In the genomic region with DNA sequence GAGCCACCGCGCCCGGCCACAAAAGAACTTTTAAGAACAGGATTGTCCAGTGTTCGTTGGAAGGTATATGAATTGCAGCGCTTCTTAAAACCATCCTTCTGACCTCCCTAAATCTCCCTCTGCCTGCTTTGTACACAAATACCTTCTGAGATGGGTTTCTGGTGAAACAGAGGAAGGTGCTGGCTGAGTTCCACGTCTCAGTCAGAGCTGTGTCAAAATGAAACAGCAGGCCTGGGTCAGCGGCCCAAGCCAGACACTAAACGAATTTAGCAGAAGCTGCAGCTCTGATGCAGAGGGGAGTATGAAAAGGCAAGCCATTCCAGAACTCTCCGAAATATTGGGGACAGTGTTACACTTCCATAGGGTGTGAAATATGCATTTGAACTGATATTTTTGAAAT, we compare ENCODE assay signal across 10 cellular contexts. TPM values are rescaled to one million over a fixed set of nuclear protein-coding genes. Genes with fewer than 3 reads are reported as not detected.
DNase-seq lines count a peak whose midpoint lies in the region; ATAC-seq and TF ChIP-seq lines count a peak whose summit lies in the region.
"Had no signal": no experiment of that assay in that cellular context is flagged by ENCODE, and none has a peak within 500 bp of the region (broad histone marks: within the 10 kb centered on the region; RNA-seq: fewer than 3 reads in every experiment).

No MANE protein-coding gene starts in this region.

- H2AFZ ChIP-seq in KMS-11 (ENCODE audit: low read depth): peak overlapping the region; percentile 41; the same call in 1 of the 2 replicates

- no peaks in the 10 kb centered on the region for H4K20me1 ChIP-seq in KMS-11 (ENCODE audit: insufficient read depth)

- peaks cover 16 to 33% (median 30%) of the 10 kb centered on the region in 7 donors for H3K4me1 Mint-ChIP-seq in naive thymus-derived CD4-positive, alpha-beta T cell

- H3K9ac ChIP-seq in KMS-11: peak overlapping the region; percentile 16; the same call in 1 of the 2 replicates

- no peak for TF ChIP-seq CTCF in KMS-11 (conservative IDR thresholded peaks at IDR 0.05; ENCODE audit: low read depth, low read length)

- no peaks in the 10 kb centered on the region for H3K27me3 ChIP-seq in KMS-11 (ENCODE audit: insufficient read depth, low read depth)
- no peaks in the 10 kb centered on the region for H3K27me3 ChIP-seq in naive thymus-derived CD4-positive, alpha-beta T cell (ENCODE audit: control insufficient read depth in 2 of 2, insufficient read depth in 2 of 2, low read length in 2 of 2)

- no peaks in the 10 kb centered on the region for H3K27me3 Mint-ChIP-seq in naive thymus-derived CD4-positive, alpha-beta T cell

- peaks cover 0 to 1% (median 0%) of the 10 kb centered on the region in 11 donors for H3K9me3 Mint-ChIP-seq in naive thymus-derived CD4-positive, alpha-beta T cell

- intact Hi-C loops in posterior vena cava (cut with DNase I): no loop called here
- intact Hi-C loops in naive thymus-derived CD4-positive, alpha-beta T cell (cut with micrococcal nuclease): no loop called here

- H3K36me3 Mint-ChIP-seq in naive thymus-derived CD4-positive, alpha-beta T cell: no peaks in the 10 kb centered on the region

- H3K4me2 ChIP-seq in KMS-11: peak overlapping the region; percentile 41

- peak overlapping the region; percentile 28 for H3K27ac ChIP-seq in KMS-11
- no peak overlapping the region for H3K27ac ChIP-seq in naive thymus-derived CD4-positive, alpha-beta T cell (ENCODE audit: low read depth, low read length)

- H3K4me1 ChIP-seq in KMS-11 (ENCODE audit: low read depth, poor library complexity, severe bottlenecking): peaks cover 63% of the 10 kb centered on the region
- peaks cover 17 to 25% of the 10 kb centered on the region in 2 donors for H3K4me1 ChIP-seq in naive thymus-derived CD4-positive, alpha-beta T cell (ENCODE audit: control insufficient read depth in 2 of 2, insufficient read depth in 2 of 2, low read length in 2 of 2)

- no peaks in the 10 kb centered on the region for H3K36me3 ChIP-seq in KMS-11 (ENCODE audit: insufficient read depth)
- no peaks in the 10 kb centered on the region for H3K36me3 ChIP-seq in naive thymus-derived CD4-positive, alpha-beta T cell (ENCODE audit: control insufficient read depth in 2 of 3, insufficient read depth in 3 of 3, low read length in 3 of 3)

- peak overlapping the region in 3 of 9 donors; percentile 7 to 74 (median 40) for H3K27ac Mint-ChIP-seq in naive thymus-derived CD4-positive, alpha-beta T cell

- H3K4me3 Mint-ChIP-seq in naive thymus-derived CD4-positive, alpha-beta T cell: no peak overlapping the region

- H3K4me3 ChIP-seq in KMS-11 (IDR thresholded peaks at IDR 0.05; ENCODE audit: insufficient read depth, low read depth, low read length): no peak overlapping the region
- no peak overlapping the region for H3K4me3 ChIP-seq in naive thymus-derived CD4-positive, alpha-beta T cell (ENCODE audit: low read length)

- POLR2A ChIA-PET in naive thymus-derived CD4-positive, alpha-beta T cell (lab: Charles Lee): no interaction called here

- ATAC-seq in GM18861 (IDR thresholded peaks at IDR 0.05; ENCODE audit: unreplicated experiment) (peak; percentile 56), GM21723 (IDR thresholded peaks at IDR 0.05; ENCODE audit: unreplicated experiment) (peak; percentile 62)
- no peak for ATAC-seq in naive thymus-derived CD4-positive, alpha-beta T cell

- DNase-seq in posterior vena cava (ENCODE audit: low spot score) (peak; percentile 32), OCI-M2 (lab: John Stamatoyannopoulos, UW; ENCODE audit: unreplicated experiment) (no peak), OCI-M1 (lab: John Stamatoyannopoulos, UW) (no peak)
- no peak for DNase-seq in naive thymus-derived CD4-positive, alpha-beta T cell
- no peak for DNase-seq in stimulated activated CD8-positive, alpha-beta memory T cell treated with anti-CD3 and anti-CD28 coated beads, Interleukin-4, amount 100 ng/mL, for 48 hours
- DNase-seq: mammary epithelial cell, NCI-H524 treated with DMSO at 0.1 percent for 48 hours had no signal

- CTCF ChIA-PET in naive thymus-derived CD4-positive, alpha-beta T cell (lab: Charles Lee): interaction anchor here (1.2 kb wide), 1 partner anchor 30 kb away, joined by 4 read pairs; no protein-coding TSS in a partner anchor

- H3K79me2 ChIP-seq in KMS-11 (ENCODE audit: insufficient read depth, low read depth): no peaks in the 10 kb centered on the region

- no peaks in the 10 kb centered on the region for H3K9me3 ChIP-seq in naive thymus-derived CD4-positive, alpha-beta T cell (ENCODE audit: control insufficient read depth in 2 of 3, low read length in 3 of 3)

RNA-seq across cellular contexts. Expression of a gene that starts 37.8 kb away (rescaled TPM):
- under 1 TPM in 1 of 2 donors, not detected in 1; 0.05 TPM for total RNA-seq in posterior vena cava
- total RNA-seq in naive thymus-derived CD4-positive, alpha-beta T cell: not detected
- polyA plus RNA-seq in naive thymus-derived CD4-positive, alpha-beta T cell: not detected
- polyA plus RNA-seq: mammary epithelial cell had no signal

RNA-seq across cellular contexts. Expression of a gene that starts 49.8 kb away (rescaled TPM):
- 1 to 10 TPM; 3.7 to 7.9 TPM for total RNA-seq in posterior vena cava
- 10 to 100 TPM; 14.5 to 28.8 (median 17.5) TPM for total RNA-seq in naive thymus-derived CD4-positive, alpha-beta T cell
- polyA plus RNA-seq in naive thymus-derived CD4-positive, alpha-beta T cell: 10 to 100 TPM; 20.6 to 22.3 TPM
